21 cellular contexts compared by ENCODE assay signal in the genomic region with DNA sequence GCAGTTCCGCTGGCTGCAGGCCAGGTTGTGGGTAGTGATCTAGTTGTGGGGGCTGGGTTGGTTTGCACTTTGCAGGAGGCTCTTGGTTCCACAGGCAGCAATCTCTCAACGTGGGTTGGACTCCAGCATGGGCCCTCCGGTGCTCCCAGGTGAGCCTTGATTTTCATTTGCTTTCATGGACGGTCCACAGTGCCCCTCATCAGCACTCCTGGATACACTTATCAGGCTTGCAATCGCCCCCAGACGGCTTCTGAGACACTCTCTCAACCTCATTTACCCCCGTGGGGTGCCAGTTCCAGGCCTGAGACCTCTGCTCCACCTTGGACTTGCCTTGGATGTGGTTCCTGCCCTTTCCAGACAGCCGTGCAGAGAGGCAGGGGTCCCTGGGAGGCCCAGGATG. TPM values are rescaled to one million over a fixed set of nuclear protein-coding genes. Genes with fewer than 3 reads are reported as not detected.
A peak's percentile ranks its signal among the peaks of the same experiment; 100 is the strongest.
DNase-seq lines count a peak whose midpoint lies in the region; ATAC-seq, FAIRE-seq and TF ChIP-seq lines count a peak whose summit lies in the region.
"Had no signal": no experiment of that assay in that cellular context is flagged by ENCODE, and none has a peak within 500 bp of the region (broad histone marks: within the 10 kb centered on the region; RNA-seq: fewer than 3 reads in every experiment).

No MANE protein-coding gene starts in this region.

- TF ChIP-seq POLR2A in esophagus muscularis mucosa (IDR thresholded peaks at IDR 0.05; ENCODE audit: low read depth) = no peak

- ATAC-seq in SK-N-SH treated with all-trans-retinoic acid at 6 μM for 48 hours (no peak), upper lobe of right lung (no peak), HG02610 (IDR thresholded peaks at IDR 0.05; ENCODE audit: unreplicated experiment) (no peak)
- ATAC-seq: HCT116 had no signal

- H3K9me2 ChIP-seq in SK-N-SH = no peaks in the 10 kb centered on the region

- H3K4me1 ChIP-seq in SK-N-SH (ENCODE audit: control insufficient read depth in 1 of 2, insufficient read depth in 2 of 2, low read depth in 1 of 2, low read length in 1 of 2) = peaks cover 0 to under 1% of the 10 kb centered on the region in 2 experiments; a peak in 1 of 4 replicates
- peaks cover 0 to under 1% (median 0%) of the 10 kb centered on the region in 4 donors for H3K4me1 ChIP-seq in esophagus muscularis mucosa
- H3K4me1 ChIP-seq in upper lobe of right lung = no peaks in the 10 kb centered on the region
- H3K4me1 ChIP-seq in SJCRH30 = no peaks in the 10 kb centered on the region

- no peak overlapping the region for H2AFZ ChIP-seq in SK-N-SH (ENCODE audit: low read depth)
- H2AFZ ChIP-seq: GM23248, PC-9 had no signal

- H3F3A ChIP-seq in SK-N-SH (replicated peaks; ENCODE audit: insufficient read depth) = no peaks in the 10 kb centered on the region

- intact Hi-C loops in esophagus muscularis mucosa (cut with DNase I) (no loop called here), posterior vena cava (cut with DNase I) (no loop called here), upper lobe of right lung (cut with DNase I) (no loop called here)

- DNase-seq in SK-N-SH (peak; percentile 4), D721Med (ENCODE audit: insufficient read length, low spot score) (peak; percentile 1), esophagus muscularis mucosa (ENCODE audit: extremely low spot score) (peak; percentile 86), posterior vena cava (ENCODE audit: low spot score) (peak; percentile 66), upper lobe of right lung (no peak), SJCRH30 (no peak)
- DNase-seq: EL, GF-D8, GM23248, KG1, NCI-H1092 treated with DMSO at 0.1 percent for 48 hours, NCI-H1436 treated with DMSO at 0.1 percent for 48 hours, NCI-H1930, NCI-H2227 treated with DMSO at 0.1 percent for 48 hours, NCI-H510A, PC-9, SHP77 treated with DMSO at 0.1 percent for 48 hours had no signal

- no peak for TF ChIP-seq CTCF in SK-N-SH (IDR thresholded peaks at IDR 0.05)
- TF ChIP-seq CTCF in D721Med (IDR thresholded peaks at IDR 0.05; ENCODE audit: insufficient read depth, missing control alignments) = no peak
- TF ChIP-seq CTCF in esophagus muscularis mucosa (IDR thresholded peaks at IDR 0.05) = no peak
- no peak for TF ChIP-seq CTCF in upper lobe of right lung (IDR thresholded peaks at IDR 0.05)

- CTCF ChIA-PET in SK-N-SH (lab: Yijun Ruan, JAX) = no interaction called here

- no peak for FAIRE-seq in D721Med (lab: Jason Lieb, UNC)

- 39% methylated on average over 8 of the region's 8 CpGs for WGBS in SK-N-SH (ENCODE audit: low lambda C conversion rate)
- WGBS in esophagus muscularis mucosa = 83% methylated on average over 5 of the region's 8 CpGs

- H3K36me3 ChIP-seq in SK-N-SH (replicated peaks in 1 of 2; ENCODE audit: control insufficient read depth in 1 of 2, insufficient read depth in 2 of 2, low read length in 1 of 2) = no peaks in the 10 kb centered on the region
- H3K36me3 ChIP-seq in esophagus muscularis mucosa = no peaks in the 10 kb centered on the region
- no peaks in the 10 kb centered on the region for H3K36me3 ChIP-seq in upper lobe of right lung
- no peaks in the 10 kb centered on the region for H3K36me3 ChIP-seq in SJCRH30

- H3K9me3 ChIP-seq in SK-N-SH (no peaks in the 10 kb centered on the region), esophagus muscularis mucosa (no peaks in the 10 kb centered on the region), upper lobe of right lung (no peaks in the 10 kb centered on the region), SJCRH30 (replicated peaks) (no peaks in the 10 kb centered on the region)

- TF ChIP-seq RAD21 in SK-N-SH (IDR thresholded peaks at IDR 0.05; ENCODE audit: low read length) = no peak

- POLR2A ChIA-PET in SK-N-SH (lab: Yijun Ruan, JAX) = no interaction called here

- H3K4me3 ChIP-seq in SK-N-SH (ENCODE audit: low read depth in 2 of 2, low read length in 1 of 2) = no peak overlapping the region
- no peak overlapping the region for H3K4me3 ChIP-seq in esophagus muscularis mucosa
- H3K4me3 ChIP-seq in upper lobe of right lung = no peak overlapping the region
- H3K4me3 ChIP-seq in SJCRH30 = no peak overlapping the region
- H3K4me3 ChIP-seq: GM23248, PC-9 had no signal

- no peak overlapping the region for H3K27ac ChIP-seq in SK-N-SH (ENCODE audit: low read depth in 2 of 2, low read length in 1 of 2)
- no peak overlapping the region for H3K27ac ChIP-seq in esophagus muscularis mucosa (replicated peaks in 1 of 4)
- H3K27ac ChIP-seq in upper lobe of right lung = no peak overlapping the region
- no peak overlapping the region for H3K27ac ChIP-seq in SJCRH30
- H3K27ac ChIP-seq: 22Rv1, GM23248, PC-9 had no signal

- H3K9ac ChIP-seq in SK-N-SH = no peak overlapping the region
- H3K9ac ChIP-seq: GM23248 had no signal

- no peaks in the 10 kb centered on the region for H4K20me1 ChIP-seq in SK-N-SH (ENCODE audit: insufficient read depth)

- no peak overlapping the region for H3K4me2 ChIP-seq in SK-N-SH
- H3K4me2 ChIP-seq: PC-9 had no signal

- H3K79me2 ChIP-seq in SK-N-SH (ENCODE audit: insufficient read depth) = no peaks in the 10 kb centered on the region

- H3K27me3 ChIP-seq in SK-N-SH (ENCODE audit: insufficient read depth) (peaks cover 9% of the 10 kb centered on the region; the same call in 1 of the 2 replicates), esophagus muscularis mucosa (peaks cover 0 to 18% (median 0%) of the 10 kb centered on the region in 4 donors), upper lobe of right lung (no peaks in the 10 kb centered on the region), SJCRH30 (no peaks in the 10 kb centered on the region)

- TF ChIP-seq EP300 in SK-N-SH (IDR thresholded peaks at IDR 0.05; ENCODE audit: borderline replicate concordance in 1 of 2, low read depth in 1 of 2, low read length in 1 of 2) (no peak), esophagus muscularis mucosa (IDR thresholded peaks at IDR 0.05) (no peak)

TF ChIP-seq in SK-N-SH, 30 proteins besides CTCF, POLR2A, EP300 and RAD21:
- TF ChIP-seq RCOR1 (IDR thresholded peaks at IDR 0.05; ENCODE audit: low read length) (no peak), USF1 (IDR thresholded peaks at IDR 0.05; ENCODE audit: borderline replicate concordance, low read depth) (no peak), USF2 (IDR thresholded peaks at IDR 0.05; ENCODE audit: borderline replicate concordance, low read depth, low read length) (no peak)
TF ChIP-seq in SK-N-SH: peak in this region for 0.

TF ChIP-seq in SK-N-SH treated with all-trans-retinoic acid at 6 μM for 48 hours, 23 proteins besides CTCF, POLR2A, EP300 and RAD21:
- TF ChIP-seq ZNF8 (CRISPR knock-in tag; IDR thresholded peaks at IDR 0.05) = no peak
- TF ChIP-seq ESRRG (CRISPR knock-in tag; IDR thresholded peaks at IDR 0.05) = no peak
- no peak for TF ChIP-seq ZNF565 (CRISPR knock-in tag; conservative IDR thresholded peaks at IDR 0.05; ENCODE audit: low read depth)
- TF ChIP-seq, protein P1, sequence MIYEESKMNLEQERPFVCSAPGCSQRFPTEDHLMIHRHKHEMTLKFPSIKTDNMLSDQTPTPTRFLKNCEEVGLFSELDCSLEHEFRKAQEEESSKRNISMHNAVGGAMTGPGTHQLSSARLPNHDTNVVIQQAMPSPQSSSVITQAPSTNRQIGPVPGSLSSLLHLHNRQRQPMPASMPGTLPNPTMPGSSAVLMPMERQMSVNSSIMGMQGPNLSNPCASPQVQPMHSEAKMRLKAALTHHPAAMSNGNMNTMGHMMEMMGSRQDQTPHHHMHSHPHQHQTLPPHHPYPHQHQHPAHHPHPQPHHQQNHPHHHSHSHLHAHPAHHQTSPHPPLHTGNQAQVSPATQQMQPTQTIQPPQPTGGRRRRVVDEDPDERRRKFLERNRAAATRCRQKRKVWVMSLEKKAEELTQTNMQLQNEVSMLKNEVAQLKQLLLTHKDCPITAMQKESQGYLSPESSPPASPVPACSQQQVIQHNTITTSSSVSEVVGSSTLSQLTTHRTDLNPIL (CRISPR knock-in tag; IDR thresholded peaks at IDR 0.05; ENCODE audit: low read depth) = no peak
- TF ChIP-seq, protein P2, sequence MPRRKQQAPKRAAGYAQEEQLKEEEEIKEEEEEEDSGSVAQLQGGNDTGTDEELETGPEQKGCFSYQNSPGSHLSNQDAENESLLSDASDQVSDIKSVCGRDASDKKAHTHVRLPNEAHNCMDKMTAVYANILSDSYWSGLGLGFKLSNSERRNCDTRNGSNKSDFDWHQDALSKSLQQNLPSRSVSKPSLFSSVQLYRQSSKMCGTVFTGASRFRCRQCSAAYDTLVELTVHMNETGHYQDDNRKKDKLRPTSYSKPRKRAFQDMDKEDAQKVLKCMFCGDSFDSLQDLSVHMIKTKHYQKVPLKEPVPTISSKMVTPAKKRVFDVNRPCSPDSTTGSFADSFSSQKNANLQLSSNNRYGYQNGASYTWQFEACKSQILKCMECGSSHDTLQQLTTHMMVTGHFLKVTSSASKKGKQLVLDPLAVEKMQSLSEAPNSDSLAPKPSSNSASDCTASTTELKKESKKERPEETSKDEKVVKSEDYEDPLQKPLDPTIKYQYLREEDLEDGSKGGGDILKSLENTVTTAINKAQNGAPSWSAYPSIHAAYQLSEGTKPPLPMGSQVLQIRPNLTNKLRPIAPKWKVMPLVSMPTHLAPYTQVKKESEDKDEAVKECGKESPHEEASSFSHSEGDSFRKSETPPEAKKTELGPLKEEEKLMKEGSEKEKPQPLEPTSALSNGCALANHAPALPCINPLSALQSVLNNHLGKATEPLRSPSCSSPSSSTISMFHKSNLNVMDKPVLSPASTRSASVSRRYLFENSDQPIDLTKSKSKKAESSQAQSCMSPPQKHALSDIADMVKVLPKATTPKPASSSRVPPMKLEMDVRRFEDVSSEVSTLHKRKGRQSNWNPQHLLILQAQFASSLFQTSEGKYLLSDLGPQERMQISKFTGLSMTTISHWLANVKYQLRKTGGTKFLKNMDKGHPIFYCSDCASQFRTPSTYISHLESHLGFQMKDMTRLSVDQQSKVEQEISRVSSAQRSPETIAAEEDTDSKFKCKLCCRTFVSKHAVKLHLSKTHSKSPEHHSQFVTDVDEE (CRISPR knock-in tag; IDR thresholded peaks at IDR 0.05) = no peak

RNA-seq across cellular contexts. Expression of gene ZNF273, which starts 31.3 kb away (rescaled TPM):
- 2.3 and 3.0 TPM in 2 replicates for polyA plus RNA-seq in SK-N-SH (2012; rRNA removed)
- polyA plus RNA-seq in SK-N-SH (2012; cell fraction: cytosol; rRNA removed) = 2.8 and 3.1 TPM in 2 replicates
- 1.1 and 2.0 TPM in 2 replicates for polyA plus RNA-seq in SK-N-SH (2012; cell fraction: nucleus; rRNA removed)
- total RNA-seq in esophagus muscularis mucosa (1 to 10 TPM; 2.7 to 8.3 (median 3.4) TPM), posterior vena cava (1 to 10 TPM; 4.5 to 8.0 TPM), upper lobe of right lung (2.3 TPM)
- total RNA-seq in SJCRH30 (2014; rRNA removed; shearing (Covaris generic)) = 18.9 and 21.1 TPM in 2 replicates

Comparison
In these comparisons a context has a peak if more than half of its experiments do, and no peak if none do; other contexts are left out.
1. DNase-seq: peak in SK-N-SH (single experiment), D721Med (single experiment), esophagus muscularis mucosa (single experiment) and posterior vena cava (single experiment); none in upper lobe of right lung (single experiment) and SJCRH30 (0 of 2).